Comparison of ENCODE assay signal across 14 cellular contexts in genomic region chr13:50691682-50692263, GRCh38.
DNase-seq lines count a peak whose midpoint lies in the region; ATAC-seq and TF ChIP-seq lines count a peak whose summit lies in the region.
"Had no signal": no experiment of that assay in that cellular context is flagged by ENCODE, and none has a peak within 500 bp of the region (broad histone marks: within the 10 kb centered on the region; RNA-seq: fewer than 3 reads in every experiment).

No MANE protein-coding gene starts in this region.

- peaks cover 21% of the 10 kb centered on the region for H3K4me1 ChIP-seq in mesodermal cell (ENCODE audit: control insufficient read depth, insufficient read depth, low read length, poor library complexity, severe bottlenecking)
- H3K4me1 ChIP-seq: ascending aorta had no signal

- H3K9me3 ChIP-seq in mesodermal cell (ENCODE audit: control insufficient read depth, low read length): peaks cover 5% of the 10 kb centered on the region
- H3K9me3 ChIP-seq: ascending aorta had no signal

- H3K4me1 Mint-ChIP-seq in stimulated activated memory B cell treated with anti-CD40 and anti-IgM and Interleukin-4, amounts not matched to agents 10 μg/mL and 1 μg/mL and 100 μg/mL, for 72 hours: no peaks in the 10 kb centered on the region
- H3K4me1 Mint-ChIP-seq: B cell had no signal

- no peaks in the 10 kb centered on the region for H3K27me3 Mint-ChIP-seq in stimulated activated memory B cell treated with anti-CD40 and anti-IgM and Interleukin-4, amounts not matched to agents 10 μg/mL and 1 μg/mL and 100 μg/mL, for 72 hours
- H3K27me3 Mint-ChIP-seq: B cell had no signal

- DNase-seq in Daoy (ENCODE audit: low read depth): peak; percentile 46
- DNase-seq in NCI-H2227 (lab: John Stamatoyannopoulos, UW; ENCODE audit: unreplicated experiment): peak; percentile 61
- no peak for DNase-seq in Ammon's horn (ENCODE audit: low spot score)
- DNase-seq in activated CD4-positive, CD25-positive, alpha-beta regulatory T cell (lab: John Stamatoyannopoulos, UW): no peak
- DNase-seq: activated CD4-positive, alpha-beta T cell treated with anti-CD3 and anti-CD28 coated beads, Interleukin-2, amount 50 U/mL, for 1 hour; GOT3; stimulated activated CD4-positive, alpha-beta T cell treated with anti-CD3 and anti-CD28 coated beads, Interleukin-4, amount 100 ng/mL, for 24 hours had no signal

- no peaks in the 10 kb centered on the region for H3K36me3 Mint-ChIP-seq in stimulated activated memory B cell treated with anti-CD40 and anti-IgM and Interleukin-4, amounts not matched to agents 10 μg/mL and 1 μg/mL and 100 μg/mL, for 72 hours
- H3K36me3 Mint-ChIP-seq: stimulated activated effector memory CD8-positive, alpha-beta T cell treated with anti-CD3 and anti-CD28 coated beads, Interleukin-12 subunit alpha, Interleukin-12 subunit beta, amount 100 ng/mL, for 72 hours had no signal

- no peak for TF ChIP-seq CTCF in VCaP (conservative IDR thresholded peaks at IDR 0.05)

- no peak for ATAC-seq in stimulated activated memory B cell treated with anti-CD40 and anti-IgM and Interleukin-4, amounts not matched to agents 10 μg/mL and 1 μg/mL and 100 μg/mL, for 72 hours
- ATAC-seq in HG02938 (IDR thresholded peaks at IDR 0.05; ENCODE audit: unreplicated experiment): no peak
- ATAC-seq: stimulated activated effector memory CD8-positive, alpha-beta T cell treated with anti-CD3 and anti-CD28 coated beads, Interleukin-12 subunit alpha, Interleukin-12 subunit beta, amount 100 ng/mL, for 72 hours had no signal

- no peak overlapping the region for H3K27ac Mint-ChIP-seq in stimulated activated memory B cell treated with anti-CD40 and anti-IgM and Interleukin-4, amounts not matched to agents 10 μg/mL and 1 μg/mL and 100 μg/mL, for 72 hours
- H3K27ac Mint-ChIP-seq: B cell; stimulated activated effector memory CD8-positive, alpha-beta T cell treated with anti-CD3 and anti-CD28 coated beads, Interleukin-12 subunit alpha, Interleukin-12 subunit beta, amount 100 ng/mL, for 72 hours had no signal

- WGBS in mesodermal cell (ENCODE audit: insufficient coverage in 2 of 2), 2 experiments: 66 to 75% methylated on average over 4 to 6 of the region's 7 CpGs

- H3K36me3 ChIP-seq in mesodermal cell (ENCODE audit: control insufficient read depth, insufficient read depth, low read length): no peaks in the 10 kb centered on the region
- H3K36me3 ChIP-seq: ascending aorta had no signal

- H3K4me3 Mint-ChIP-seq in stimulated activated memory B cell treated with anti-CD40 and anti-IgM and Interleukin-4, amounts not matched to agents 10 μg/mL and 1 μg/mL and 100 μg/mL, for 72 hours: no peak overlapping the region
- H3K4me3 Mint-ChIP-seq: B cell; stimulated activated effector memory CD8-positive, alpha-beta T cell treated with anti-CD3 and anti-CD28 coated beads, Interleukin-12 subunit alpha, Interleukin-12 subunit beta, amount 100 ng/mL, for 72 hours had no signal

- H3K27ac ChIP-seq in VCaP (peak overlapping the region; percentile 53), mesodermal cell (ENCODE audit: low read depth, low read length, severe bottlenecking) (peak overlapping the region; percentile 64)
- H3K27ac ChIP-seq: ascending aorta had no signal

- H3K9me3 Mint-ChIP-seq in stimulated activated memory B cell treated with anti-CD40 and anti-IgM and Interleukin-4, amounts not matched to agents 10 μg/mL and 1 μg/mL and 100 μg/mL, for 72 hours: peaks cover 4% of the 10 kb centered on the region
- H3K9me3 Mint-ChIP-seq: stimulated activated effector memory CD8-positive, alpha-beta T cell treated with anti-CD3 and anti-CD28 coated beads, Interleukin-12 subunit alpha, Interleukin-12 subunit beta, amount 100 ng/mL, for 72 hours had no signal

- H3K4me3 ChIP-seq in mesodermal cell (ENCODE audit: extremely low read depth, insufficient read depth, low read length, poor library complexity, severe bottlenecking): no peak overlapping the region
- H3K4me3 ChIP-seq: ascending aorta had no signal

Comparison
In these comparisons a context has a peak if more than half of its experiments do, and no peak if none do; other contexts are left out.
1. DNase-seq: peak in Daoy (single experiment) and NCI-H2227 (single experiment); none in Ammon's horn (single experiment) and activated CD4-positive, CD25-positive, alpha-beta regulatory T cell (0 of 4).